In genomic region chr14:89625208-89625987, GRCh38 we compare ENCODE assay signal across 1 cellular context.
TF ChIP-seq lines count a peak whose summit lies in the region.

No MANE protein-coding gene starts in this region.

TF ChIP-seq in HepG2, 621 proteins besides CTCF, POLR2A, EP300 and RAD21 (continued from another document):
- TF ChIP-seq ZBTB33 (CRISPR knock-in tag; IDR thresholded peaks at IDR 0.05) (peak; percentile 27; the same call in 1 of the 2 replicates), ZNF687 (CRISPR knock-in tag; IDR thresholded peaks at IDR 0.05) (peak; percentile 49; the same call in 1 of the 2 replicates), SNAI1 (CRISPR knock-in tag; IDR thresholded peaks at IDR 0.05; ENCODE audit: borderline replicate concordance) (no peak), TFDP2 (CRISPR knock-in tag; IDR thresholded peaks at IDR 0.05) (no peak), HNF4A (CRISPR knock-in tag; IDR thresholded peaks at IDR 0.05) (peak; percentile 36; the same call in 1 of the 2 replicates), ZNF510 (CRISPR knock-in tag; IDR thresholded peaks at IDR 0.05; ENCODE audit: low read depth) (no peak), FOXM1 (CRISPR knock-in tag; IDR thresholded peaks at IDR 0.05) (no peak), SRSF4 (IDR thresholded peaks at IDR 0.05; ENCODE audit: low read depth, low read length, poor library complexity, severe bottlenecking) (no peak), POGZ (CRISPR knock-in tag; IDR thresholded peaks at IDR 0.05) (peak; percentile 24; the same call in 1 of the 2 replicates), ZBTB3 (CRISPR knock-in tag; IDR thresholded peaks at IDR 0.05; ENCODE audit: borderline replicate concordance, low read depth) (no peak), NRL (CRISPR knock-in tag; IDR thresholded peaks at IDR 0.05; ENCODE audit: borderline replicate concordance) (no peak), POLR2AphosphoS2 (IDR thresholded peaks at IDR 0.05; ENCODE audit: low read depth, low read length) (no peak), ZFX (CRISPR knock-in tag; IDR thresholded peaks at IDR 0.05; ENCODE audit: low read depth) (peak; percentile 18; the same call in 1 of the 2 replicates)
